32 cellular contexts compared by ENCODE assay signal in the genomic region with DNA sequence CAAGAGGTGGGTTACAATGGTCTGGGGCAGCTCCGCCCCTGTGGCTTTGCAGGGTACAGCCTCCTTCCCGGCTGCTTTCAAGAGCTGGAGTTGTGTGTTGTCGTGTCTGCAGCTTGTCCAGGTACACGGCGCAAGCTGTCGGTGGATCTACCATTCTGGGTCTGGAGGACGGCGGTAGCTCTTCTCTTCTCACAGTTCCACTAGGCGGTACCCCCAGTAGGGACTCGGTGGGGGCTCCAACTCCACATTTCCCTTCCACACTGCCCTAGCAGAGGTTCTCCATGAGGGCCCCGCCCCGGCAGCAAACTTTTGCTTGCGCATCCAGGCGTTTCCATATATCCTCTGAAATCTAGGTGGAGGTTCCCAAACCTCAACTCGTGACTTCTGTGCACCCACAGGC. TPM values are rescaled to one million over a fixed set of nuclear protein-coding genes. Genes with fewer than 3 reads are reported as not detected.
"Had no signal": no experiment of that assay in that cellular context is flagged by ENCODE, and none has a peak within 500 bp of the region (broad histone marks: within the 10 kb centered on the region; RNA-seq: fewer than 3 reads in every experiment).

No MANE protein-coding gene starts in this region.

- H3K4me3 Mint-ChIP-seq: dendritic cell treated with granulocyte-macrophage colony-stimulating factor and Interleukin-4, amounts not matched to agents 40 ng/mL and 50 ng/mL, for 4 days; endodermal cell; naive thymus-derived CD4-positive, alpha-beta T cell; nephron; neural progenitor cell; stimulated activated naive B cell treated with anti-CD40 and anti-IgM and Interleukin-4, amounts not matched to agents 10 μg/mL and 1 μg/mL and 100 μg/mL, for 72 hours; stimulated activated naive CD8-positive, alpha-beta T cell treated with anti-CD3 and anti-CD28 coated beads, Interleukin-15, amount 100 ng/mL, for 72 hours; type B pancreatic cell had no signal

- DNase-seq: colonic mucosa; effector CD8-positive, alpha-beta T cell; endodermal cell; foreskin fibroblast; gastrocnemius medialis; head of caudate nucleus; mesendoderm; midbrain; naive thymus-derived CD4-positive, alpha-beta T cell; stimulated activated CD4-positive, alpha-beta T cell treated with anti-CD3 and anti-CD28 coated beads, Interleukin-15, amount 100 ng/mL, for 24 hours; stimulated activated CD4-positive, alpha-beta T cell treated with anti-CD3 and anti-CD28 coated beads, Interleukin-2, amount 100 ng/mL, for 48 hours; stimulated activated naive B cell treated with anti-CD40 and anti-IgM and Interleukin-4, amounts not matched to agents 10 μg/mL and 1 μg/mL and 100 μg/mL, for 72 hours; stimulated activated naive CD8-positive, alpha-beta T cell treated with anti-CD3 and anti-CD28 coated beads, Interleukin-15, amount 100 ng/mL, for 72 hours; testis; tibial artery had no signal

- H3K9ac ChIP-seq: neural progenitor cell, parathyroid adenoma had no signal

- H3K36me3 Mint-ChIP-seq: type B pancreatic cell had no signal

- H3K36me3 ChIP-seq: colonic mucosa, gastrocnemius medialis, neural progenitor cell, prostate gland, right atrium auricular region, tibial artery had no signal

- H3K4me1 Mint-ChIP-seq: endodermal cell; nephron; stimulated activated naive B cell treated with anti-CD40 and anti-IgM and Interleukin-4, amounts not matched to agents 10 μg/mL and 1 μg/mL and 100 μg/mL, for 72 hours; stimulated activated naive CD8-positive, alpha-beta T cell treated with anti-CD3 and anti-CD28 coated beads, Interleukin-15, amount 100 ng/mL, for 72 hours had no signal

- H3K9me3 ChIP-seq: colonic mucosa, gastrocnemius medialis, prostate gland, right atrium auricular region, testis, tibial artery had no signal

- H2AFZ ChIP-seq: neural progenitor cell, parathyroid adenoma had no signal

- H3K4me1 ChIP-seq: gastrocnemius medialis, neural progenitor cell, parathyroid adenoma, prostate gland, testis, tibial artery had no signal

- H3K4me3 ChIP-seq: colonic mucosa, gastrocnemius medialis, neural progenitor cell, prostate gland, right atrium auricular region, skin epidermis, testis, tibial artery had no signal

- H3K27ac Mint-ChIP-seq: dendritic cell treated with granulocyte-macrophage colony-stimulating factor and Interleukin-4, amounts not matched to agents 40 ng/mL and 50 ng/mL, for 4 days; endodermal cell; naive thymus-derived CD4-positive, alpha-beta T cell; nephron; neural progenitor cell; stimulated activated naive B cell treated with anti-CD40 and anti-IgM and Interleukin-4, amounts not matched to agents 10 μg/mL and 1 μg/mL and 100 μg/mL, for 72 hours; type B pancreatic cell had no signal

- ATAC-seq: esophagus mucosa; gastrocnemius medialis; left lobe of liver; naive thymus-derived CD4-positive, alpha-beta T cell; stimulated activated naive B cell treated with anti-CD40 and anti-IgM and Interleukin-4, amounts not matched to agents 10 μg/mL and 1 μg/mL and 100 μg/mL, for 72 hours; stimulated activated naive CD8-positive, alpha-beta T cell treated with anti-CD3 and anti-CD28 coated beads, Interleukin-15, amount 100 ng/mL, for 72 hours had no signal

- FAIRE-seq: keratinocyte had no signal

- H3K4me2 ChIP-seq: neural progenitor cell had no signal

- H3K27me3 Mint-ChIP-seq: dendritic cell treated with granulocyte-macrophage colony-stimulating factor and Interleukin-4, amounts not matched to agents 40 ng/mL and 50 ng/mL, for 4 days; naive thymus-derived CD4-positive, alpha-beta T cell; stimulated activated naive B cell treated with anti-CD40 and anti-IgM and Interleukin-4, amounts not matched to agents 10 μg/mL and 1 μg/mL and 100 μg/mL, for 72 hours; stimulated activated naive CD8-positive, alpha-beta T cell treated with anti-CD3 and anti-CD28 coated beads, Interleukin-15, amount 100 ng/mL, for 72 hours; type B pancreatic cell had no signal

- H3K27ac ChIP-seq: colonic mucosa, epithelial cell of prostate, gastrocnemius medialis, neural progenitor cell, parathyroid adenoma, prostate gland, right atrium auricular region, skin epidermis, testis, tibial artery had no signal

- H3K79me2 ChIP-seq: parathyroid adenoma had no signal

- H3K27me3 ChIP-seq: colonic mucosa, gastrocnemius medialis, neural progenitor cell, right atrium auricular region, testis, tibial artery had no signal

- H3K9me3 Mint-ChIP-seq: dendritic cell treated with granulocyte-macrophage colony-stimulating factor and Interleukin-4, amounts not matched to agents 40 ng/mL and 50 ng/mL, for 4 days; endodermal cell; naive thymus-derived CD4-positive, alpha-beta T cell; nephron; neural progenitor cell; stimulated activated naive B cell treated with anti-CD40 and anti-IgM and Interleukin-4, amounts not matched to agents 10 μg/mL and 1 μg/mL and 100 μg/mL, for 72 hours; stimulated activated naive CD8-positive, alpha-beta T cell treated with anti-CD3 and anti-CD28 coated beads, Interleukin-15, amount 100 ng/mL, for 72 hours; type B pancreatic cell had no signal

RNA-seq across cellular contexts. Expression of a gene that starts 12.3 kb away (rescaled TPM):
- total RNA-seq: cerebellum, endodermal cell, esophagus mucosa, gastrocnemius medialis, glomerular endothelial cell, left lobe of liver, mucosa of gallbladder, osteoblast, right atrium auricular region, urinary bladder had no signal
- polyA plus RNA-seq: keratinocyte; naive thymus-derived CD4-positive, alpha-beta T cell; urinary bladder had no signal
